1 cellular context compared by ENCODE assay signal in genomic region chr7:69596723-69597277, GRCh38.
TF ChIP-seq lines count a peak whose summit lies in the region.

No MANE protein-coding gene starts in this region.

TF ChIP-seq in WTC11, 78 proteins besides CTCF, POLR2A, EP300 and RAD21 (continued from another document):
- TF ChIP-seq OVOL2 (CRISPR knock-in tag; IDR thresholded peaks at IDR 0.05; ENCODE audit: borderline replicate concordance) (no peak), MYBL2 (CRISPR knock-in tag; IDR thresholded peaks at IDR 0.05) (no peak), CDX4 (CRISPR knock-in tag; IDR thresholded peaks at IDR 0.05; ENCODE audit: borderline replicate concordance) (no peak), AFF4 (CRISPR knock-in tag; IDR thresholded peaks at IDR 0.05; ENCODE audit: borderline replicate concordance) (no peak), ZNF396 (CRISPR knock-in tag; IDR thresholded peaks at IDR 0.05; ENCODE audit: borderline replicate concordance) (no peak), ZBTB43 (CRISPR knock-in tag; IDR thresholded peaks at IDR 0.05) (no peak), NFATC4 (CRISPR knock-in tag; IDR thresholded peaks at IDR 0.05) (no peak)
